15 cellular contexts compared by ENCODE assay signal in genomic region chr9:95088421-95089161, GRCh38.
DNase-seq lines count a peak whose midpoint lies in the region; ATAC-seq and TF ChIP-seq lines count a peak whose summit lies in the region.
"Had no signal": no experiment of that assay in that cellular context is flagged by ENCODE, and none has a peak within 500 bp of the region (broad histone marks: within the 10 kb centered on the region; RNA-seq: fewer than 3 reads in every experiment).

No MANE protein-coding gene starts in this region.

- WGBS in suprapubic skin: 83% methylated on average over 24 of the region's 26 CpGs

- no peak overlapping the region for H3K9ac ChIP-seq in muscle layer of colon (ENCODE audit: low read length)

- no peak for TF ChIP-seq POLR2A in suprapubic skin (IDR thresholded peaks at IDR 0.05)

- H3K36me3 Mint-ChIP-seq in chondrocyte (ENCODE audit: low read depth): peaks cover 33% of the 10 kb centered on the region

- H3K9me3 ChIP-seq in KOPT-K1 (ENCODE audit: insufficient read depth, low read length, poor library complexity, severe bottlenecking) (no peaks in the 10 kb centered on the region), muscle layer of colon (ENCODE audit: low read length) (no peaks in the 10 kb centered on the region), suprapubic skin (no peaks in the 10 kb centered on the region)
- H3K9me3 ChIP-seq: breast epithelium had no signal

- peak overlapping the region; percentile 87 for H3K27ac Mint-ChIP-seq in chondrocyte (ENCODE audit: unreplicated experiment)

- ATAC-seq in GM21737 (IDR thresholded peaks at IDR 0.05; ENCODE audit: unreplicated experiment) (no peak), GM21515 (IDR thresholded peaks at IDR 0.05; ENCODE audit: unreplicated experiment) (no peak)
- ATAC-seq: SK-N-SH treated with all-trans-retinoic acid at 6 μM for 48 hours; stimulated activated naive CD8-positive, alpha-beta T cell treated with anti-CD3 and anti-CD28 coated beads, Interleukin-15, amount 100 ng/mL, for 72 hours had no signal

- H3K4me1 ChIP-seq in muscle layer of colon (ENCODE audit: insufficient read depth, low read length) (peaks cover 89% of the 10 kb centered on the region), suprapubic skin (peaks cover 75% of the 10 kb centered on the region)

- H3K4me3 ChIP-seq in muscle layer of colon (ENCODE audit: low read depth in 1 of 2, low read length in 2 of 2) (no peak overlapping the region), suprapubic skin (no peak overlapping the region)
- H3K4me3 ChIP-seq: breast epithelium had no signal

- no peak for TF ChIP-seq CTCF in chondrocyte (IDR thresholded peaks at IDR 0.05)
- no peak for TF ChIP-seq CTCF in suprapubic skin (IDR thresholded peaks at IDR 0.05)

- H3K27me3 Mint-ChIP-seq in chondrocyte (ENCODE audit: low read depth): no peaks in the 10 kb centered on the region

- no peak overlapping the region for H3K4me3 Mint-ChIP-seq in chondrocyte (ENCODE audit: unreplicated experiment)
- H3K4me3 Mint-ChIP-seq: stimulated activated naive CD8-positive, alpha-beta T cell treated with anti-CD3 and anti-CD28 coated beads, Interleukin-15, amount 100 ng/mL, for 72 hours had no signal

- H3K9me3 Mint-ChIP-seq in chondrocyte (ENCODE audit: low read depth): no peaks in the 10 kb centered on the region
- H3K9me3 Mint-ChIP-seq: stimulated activated naive CD8-positive, alpha-beta T cell treated with anti-CD3 and anti-CD28 coated beads, Interleukin-15, amount 100 ng/mL, for 72 hours had no signal

- no peaks in the 10 kb centered on the region for H3K36me3 ChIP-seq in KOPT-K1 (ENCODE audit: insufficient read depth, low read length)
- H3K36me3 ChIP-seq in muscle layer of colon (ENCODE audit: insufficient read depth, low read length): peaks cover 17% of the 10 kb centered on the region
- H3K36me3 ChIP-seq in suprapubic skin: peaks cover 42% of the 10 kb centered on the region
- H3K36me3 ChIP-seq: breast epithelium had no signal

- H3K27ac ChIP-seq in KOPT-K1 (ENCODE audit: low read depth, low read length, poor library complexity, severe bottlenecking): peak overlapping the region; percentile 48
- H3K27ac ChIP-seq in muscle layer of colon (ENCODE audit: low read depth, low read length): peak overlapping the region; percentile 56
- H3K27ac ChIP-seq in suprapubic skin: peak overlapping the region; percentile 45

- no peak for TF ChIP-seq EP300 in suprapubic skin (IDR thresholded peaks at IDR 0.05)

- peaks cover 77% of the 10 kb centered on the region for H3K4me1 Mint-ChIP-seq in chondrocyte (ENCODE audit: low read depth)

- DNase-seq in chondrocyte (ENCODE audit: low spot score): peak; percentile 72
- peak in 1 of 2 donors; percentile 56 for DNase-seq in suprapubic skin (ENCODE audit: low spot score in 2 of 2)
- DNase-seq in DMS 273 treated with DMSO at 0.1 percent for 48 hours (lab: John Stamatoyannopoulos, UW): no peak
- DNase-seq in HK-2 (ENCODE audit: unreplicated experiment): no peak
- DNase-seq: activated CD4-positive, CD25-positive, alpha-beta regulatory T cell treated with anti-CD3 and anti-CD28 coated beads, Interleukin-2, amount 50 U/mL, for 72 hours; activated T-cell treated with anti-CD3 and anti-CD28 coated beads, Interleukin-2, amount 50 U/mL, for 48 hours; NCI-H1694; occipital lobe; stimulated activated naive CD8-positive, alpha-beta T cell treated with anti-CD3 and anti-CD28 coated beads, Interleukin-15, amount 100 ng/mL, for 72 hours had no signal

- no peaks in the 10 kb centered on the region for H3K27me3 ChIP-seq in muscle layer of colon (ENCODE audit: control insufficient read depth in 1 of 2, insufficient read depth in 2 of 2, low read length in 2 of 2)
- no peaks in the 10 kb centered on the region for H3K27me3 ChIP-seq in suprapubic skin
- H3K27me3 ChIP-seq: breast epithelium had no signal
